Comparison of ENCODE assay signal across 27 cellular contexts in the genomic region with DNA sequence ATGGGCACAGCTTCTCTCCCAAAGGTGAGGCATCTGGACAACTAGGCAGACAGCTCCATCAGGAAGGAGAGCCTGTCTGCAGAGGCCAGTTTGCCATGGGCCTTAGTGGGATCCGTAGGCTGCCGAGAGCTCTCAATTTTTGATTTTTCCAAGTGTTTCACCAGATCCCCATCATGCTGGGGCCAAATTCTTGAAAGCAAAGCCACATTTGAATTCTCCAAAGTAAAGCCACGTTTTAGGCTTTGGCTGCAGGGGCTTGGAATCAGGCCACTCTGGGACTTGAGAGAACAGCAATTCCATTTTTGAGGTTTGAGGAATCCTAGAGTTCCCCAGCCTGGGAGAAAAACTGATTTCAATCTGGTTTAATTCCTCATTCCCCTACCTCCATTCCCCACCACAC.
"Had no signal": no experiment of that assay in that cellular context is flagged by ENCODE, and none has a peak within 500 bp of the region (broad histone marks: within the 10 kb centered on the region; RNA-seq: fewer than 3 reads in every experiment).

No MANE protein-coding gene starts in this region.

- H3K4me1 Mint-ChIP-seq: activated CD4-positive, alpha-beta T cell treated with anti-CD3 and anti-CD28 coated beads, Interleukin-2, amount 10 ng/mL, durations not matched to agents 24 days and 14 days; naive thymus-derived CD4-positive, alpha-beta T cell had no signal

- H3K9me3 Mint-ChIP-seq: activated CD4-positive, alpha-beta T cell treated with anti-CD3 and anti-CD28 coated beads, Interleukin-2, amount 10 ng/mL, durations not matched to agents 24 days and 14 days had no signal

- H3K4me1 ChIP-seq: body of pancreas, foreskin keratinocyte, pancreas, prostate gland, spleen, upper lobe of left lung had no signal

- H3K9me3 ChIP-seq: body of pancreas, pancreas, prostate gland, thoracic aorta, vagina had no signal

- H3K36me3 ChIP-seq: heart right ventricle, pancreas, prostate gland, spleen, thoracic aorta, upper lobe of left lung, vagina had no signal

- H3K27me3 Mint-ChIP-seq: activated CD4-positive, alpha-beta memory T cell treated with anti-CD3 and anti-CD28 coated beads for 36 hours; activated CD4-positive, alpha-beta T cell treated with anti-CD3 and anti-CD28 coated beads, Interleukin-2, amount 10 ng/mL, durations not matched to agents 24 days and 14 days; stimulated activated naive CD8-positive, alpha-beta T cell treated with anti-CD3 and anti-CD28 coated beads, Interleukin-15, Interleukin-2, amounts not matched to agents 100 ng/mL and 50 ng/mL, for 24 hours had no signal

- H3K4me3 Mint-ChIP-seq: activated CD4-positive, alpha-beta memory T cell treated with anti-CD3 and anti-CD28 coated beads for 36 hours; activated CD4-positive, alpha-beta T cell treated with anti-CD3 and anti-CD28 coated beads, Interleukin-2, amount 10 ng/mL, durations not matched to agents 24 days and 14 days; activated T-cell treated with anti-CD3 and anti-CD28 coated beads, Interleukin-2, amount 50 U/mL, for 4 hours; naive thymus-derived CD4-positive, alpha-beta T cell; neural crest cell; stimulated activated naive CD8-positive, alpha-beta T cell treated with anti-CD3 and anti-CD28 coated beads, Interleukin-15, Interleukin-2, amounts not matched to agents 100 ng/mL and 50 ng/mL, for 24 hours had no signal

- H3K4me3 ChIP-seq: body of pancreas, coronary artery, dorsolateral prefrontal cortex, heart right ventricle, lung, pancreas, prostate gland, spleen, thoracic aorta, upper lobe of left lung, vagina had no signal

- ATAC-seq: activated naive CD4-positive, alpha-beta T cell treated with anti-CD3 and anti-CD28 coated beads, Interleukin-2, amount 50 U/mL, for 72 hours; activated T-cell treated with anti-CD3 and anti-CD28 coated beads, Interleukin-2, amount 50 U/mL, for 4 hours; body of pancreas; foreskin keratinocyte; left lobe of liver; naive thymus-derived CD4-positive, alpha-beta T cell had no signal

- H3K27ac Mint-ChIP-seq: activated CD4-positive, alpha-beta memory T cell treated with anti-CD3 and anti-CD28 coated beads for 36 hours; activated CD4-positive, alpha-beta T cell treated with anti-CD3 and anti-CD28 coated beads, Interleukin-2, amount 10 ng/mL, durations not matched to agents 24 days and 14 days; activated naive CD4-positive, alpha-beta T cell treated with anti-CD3 and anti-CD28 coated beads, Interleukin-2, amount 50 U/mL, for 72 hours; activated T-helper 2 cell treated with anti-CD3 and anti-CD28 coated beads, Interferon-gamma antibody, Interleukin-2, Interleukin-4, amounts not matched to agents 10 μg/mL and 5 μg/mL and 100 μg/mL, durations not matched to agents 14 hours and 24 hours and 36 hours; naive thymus-derived CD4-positive, alpha-beta T cell; stimulated activated naive CD8-positive, alpha-beta T cell treated with anti-CD3 and anti-CD28 coated beads, Interleukin-15, Interleukin-2, amounts not matched to agents 100 ng/mL and 50 ng/mL, for 24 hours had no signal

- DNase-seq: activated CD4-positive, alpha-beta memory T cell treated with anti-CD3 and anti-CD28 coated beads for 36 hours; activated CD4-positive, alpha-beta T cell treated with anti-CD3 and anti-CD28 coated beads, Interleukin-2, amount 10 ng/mL, durations not matched to agents 24 days and 14 days; activated CD4-positive, CD25-positive, alpha-beta regulatory T cell treated with anti-CD3 and anti-CD28 coated beads, Interleukin-2, amount 50 U/mL, for 72 hours; activated T-cell treated with anti-CD3 and anti-CD28 coated beads, Interleukin-2, amount 50 U/mL, for 4 hours; effector memory CD4-positive, alpha-beta T cell; erythroblast; foreskin keratinocyte; naive thymus-derived CD4-positive, alpha-beta T cell; nucleus accumbens; retina; spleen; T-helper 2 cell; upper lobe of left lung had no signal

- H3K36me3 Mint-ChIP-seq: activated CD4-positive, alpha-beta memory T cell treated with anti-CD3 and anti-CD28 coated beads for 36 hours; naive thymus-derived CD4-positive, alpha-beta T cell had no signal

- H3K27me3 ChIP-seq: body of pancreas, heart right ventricle, pancreas, spleen, upper lobe of left lung, vagina had no signal

- H3K27ac ChIP-seq: body of pancreas, coronary artery, foreskin keratinocyte, pancreas, prostate gland, spleen, thoracic aorta, upper lobe of left lung, vagina had no signal
